ENCODE assay signal across 9 cellular contexts in genomic region chr11:17476317-17477083, GRCh38. TPM values are rescaled to one million over a fixed set of nuclear protein-coding genes. Genes with fewer than 3 reads are reported as not detected.
DNase-seq lines count a peak whose midpoint lies in the region; ATAC-seq, FAIRE-seq and TF ChIP-seq lines count a peak whose summit lies in the region.
"Had no signal": no experiment of that assay in that cellular context is flagged by ENCODE, and none has a peak within 500 bp of the region (broad histone marks: within the 10 kb centered on the region; RNA-seq: fewer than 3 reads in every experiment).

Gene ABCC8, minus strand, starts transcription at chr11:17476845. Its CDS starts 69 bp downstream, at chr11:17476776.

- DNase-seq in MG63 (no peak), caudate nucleus (lab: John Stamatoyannopoulos, UW) (peak in 21 of 61 donors; percentile 6 to 56 (median 30)), neural crest cell (ENCODE audit: low read depth, low spot score) (peak; percentile 30), HT-29 (ENCODE audit: low spot score) (no peak), DMS153 treated with DMSO at 0.1 percent for 48 hours (lab: John Stamatoyannopoulos, UW; ENCODE audit: unreplicated experiment) (no peak), GM19239 (ENCODE audit: insufficient read length, low spot score) (no peak)
- DNase-seq: NCI-H1048 had no signal

- H3K27me3 ChIP-seq in ACC112 (ENCODE audit: insufficient read depth, low read length), result peaks cover 96% of the 10 kb centered on the region
- H3K27me3 ChIP-seq in MG63, result peaks cover 5% of the 10 kb centered on the region

- no peaks in the 10 kb centered on the region for H3K36me3 ChIP-seq in ACC112 (ENCODE audit: insufficient read depth, low read length)
- H3K36me3 ChIP-seq in MG63, result no peaks in the 10 kb centered on the region

- H3K4me1 Mint-ChIP-seq in neural crest cell, result peaks cover 33% of the 10 kb centered on the region

- H3K79me2 ChIP-seq in ACC112 (ENCODE audit: control insufficient read depth, insufficient read depth, low read length, unreplicated experiment), result no peaks in the 10 kb centered on the region

- H3K27ac Mint-ChIP-seq in neural crest cell (ENCODE audit: unreplicated experiment), result no peak within 1 kb of the TSS

- H3K27ac ChIP-seq in ACC112 (ENCODE audit: low read depth, low read length) (no peak within 1 kb of the TSS), caudate nucleus (ENCODE audit: low read depth, low read length) (peak within 1 kb of the TSS; percentile 5)

- H2AFZ ChIP-seq in ACC112 (ENCODE audit: low read length, unreplicated experiment), result no peak within 1 kb of the TSS

- TF ChIP-seq CTCF in neural crest cell (conservative IDR thresholded peaks at IDR 0.05), result no peak

- H3K9me3 Mint-ChIP-seq in neural crest cell, result no peaks in the 10 kb centered on the region

- H3K4me3 ChIP-seq in ACC112 (ENCODE audit: low read depth, low read length) (peak within 1 kb of the TSS; percentile 60), MG63 (peak within 1 kb of the TSS; percentile 15; the same call in 1 of the 2 replicates)

- no peaks in the 10 kb centered on the region for H3K36me3 Mint-ChIP-seq in neural crest cell (ENCODE audit: low read depth)

- H3K27me3 Mint-ChIP-seq in neural crest cell (ENCODE audit: low read depth), result peaks cover 71% of the 10 kb centered on the region

- no peaks in the 10 kb centered on the region for H3K9me3 ChIP-seq in MG63

- FAIRE-seq in GM19239 (lab: Jason Lieb, UNC), result no peak

- ATAC-seq in GM21447 (IDR thresholded peaks at IDR 0.05; ENCODE audit: unreplicated experiment), result no peak

- H3K4me1 ChIP-seq in ACC112 (ENCODE audit: control insufficient read depth, insufficient read depth, low read length, unreplicated experiment), result no peaks in the 10 kb centered on the region

- peak within 1 kb of the TSS; percentile 87 for H3K4me3 Mint-ChIP-seq in neural crest cell

RNA-seq across cellular contexts. Expression of gene ABCC8, which starts in this region (rescaled TPM):
- not detected in 2 replicates for total RNA-seq in MG63 (2014; rRNA removed; shearing (Covaris generic); ENCODE audit: low replicate concordance)
- total RNA-seq in neural crest cell, result 4.6 and 6.1 TPM in 2 replicates
- 0.08 and 0.52 TPM in 2 replicates for total RNA-seq in HT-29 (2014; rRNA removed; shearing (Covaris generic))
